In the genomic region with DNA sequence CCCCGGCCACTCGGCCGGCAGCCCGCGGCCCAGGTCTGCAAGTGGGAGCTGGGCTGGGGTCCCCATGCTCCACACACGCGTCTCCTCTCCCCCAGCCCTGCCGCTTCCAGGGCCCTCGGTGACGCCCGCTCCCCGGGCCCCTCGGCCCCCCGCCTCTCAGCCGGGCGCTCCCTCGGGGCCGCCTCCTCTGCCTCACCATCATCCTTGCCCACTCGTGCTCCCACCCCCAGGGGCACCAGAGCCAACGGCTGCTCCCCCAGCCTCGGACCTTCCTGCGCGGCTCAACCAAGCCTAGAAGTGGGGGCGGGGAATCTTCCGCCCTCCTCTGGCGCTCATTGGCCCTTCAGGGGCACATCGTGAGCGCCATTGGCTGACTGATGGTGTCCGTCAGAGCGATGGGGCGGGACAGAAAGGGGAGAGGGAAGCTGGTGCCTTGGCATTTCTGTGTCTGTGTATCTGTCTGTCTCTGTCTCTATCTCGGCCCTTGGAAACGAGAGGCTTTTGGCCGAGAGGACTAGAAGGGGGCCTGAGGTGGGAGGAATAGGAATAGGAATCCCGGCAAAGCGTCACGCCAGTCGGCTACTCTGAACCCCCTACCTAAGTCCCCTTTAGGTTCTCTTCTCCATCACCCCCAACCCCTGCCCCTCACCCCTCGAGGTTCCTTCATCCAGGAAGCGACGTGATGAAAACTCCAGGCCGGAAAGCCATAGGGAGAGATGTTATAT, we compare ENCODE assay signal across 1 cellular context.
A peak's percentile ranks its signal among the peaks of the same experiment; 100 is the strongest.
TF ChIP-seq lines count a peak whose summit lies in the region.

No MANE protein-coding gene starts in this region.

TF ChIP-seq in HepG2, 621 proteins besides CTCF, POLR2A, EP300 and RAD21 (continued from another document and continues in another):
- TF ChIP-seq POLR2G (IDR thresholded peaks at IDR 0.05; ENCODE audit: low read depth, low read length) = peak; percentile 86
- no peak for TF ChIP-seq TCF7L2 (IDR thresholded peaks at IDR 0.05; ENCODE audit: low read depth, low read length)
- TF ChIP-seq ZNF274 (CRISPR knock-in tag; IDR thresholded peaks at IDR 0.05) = no peak; the same call in 1 of the 2 replicates
- no peak for TF ChIP-seq HNF4G (IDR thresholded peaks at IDR 0.05; ENCODE audit: borderline replicate concordance, low read depth, low read length)
- no peak for TF ChIP-seq HNF4G (CRISPR knock-in tag; IDR thresholded peaks at IDR 0.05; ENCODE audit: borderline replicate concordance, low read depth)
- TF ChIP-seq ZNF619 (CRISPR knock-in tag; IDR thresholded peaks at IDR 0.05) = no peak
- TF ChIP-seq TSC22D2 (CRISPR knock-in tag; IDR thresholded peaks at IDR 0.05; ENCODE audit: borderline replicate concordance) = no peak
- TF ChIP-seq PRDM4 (CRISPR knock-in tag; IDR thresholded peaks at IDR 0.05; ENCODE audit: borderline replicate concordance) = no peak
- no peak for TF ChIP-seq MLLT10 (CRISPR knock-in tag; IDR thresholded peaks at IDR 0.05)
- peak; percentile 67; the same call in 1 of the 2 replicates for TF ChIP-seq ZNF605 (CRISPR knock-in tag; IDR thresholded peaks at IDR 0.05)
- no peak for TF ChIP-seq NFE2L1 (CRISPR knock-in tag; IDR thresholded peaks at IDR 0.05; ENCODE audit: borderline replicate concordance)
- TF ChIP-seq JUNB (CRISPR knock-in tag; IDR thresholded peaks at IDR 0.05; ENCODE audit: borderline replicate concordance) = no peak
- TF ChIP-seq, protein P1, sequence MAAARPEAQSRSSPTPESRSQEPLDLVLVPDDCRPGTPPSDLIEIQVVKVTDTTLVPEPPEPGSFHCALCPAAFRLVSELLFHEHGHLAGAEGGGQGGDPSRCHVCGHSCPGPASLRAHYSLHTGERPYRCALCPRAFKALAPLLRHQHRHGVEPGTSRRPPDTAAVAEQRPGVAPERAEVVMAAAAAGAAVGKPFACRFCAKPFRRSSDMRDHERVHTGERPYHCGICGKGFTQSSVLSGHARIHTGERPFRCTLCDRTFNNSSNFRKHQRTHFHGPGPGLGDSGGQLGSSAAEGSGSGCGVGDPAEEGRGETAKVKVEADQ (CRISPR knock-in tag; IDR thresholded peaks at IDR 0.05; ENCODE audit: borderline replicate concordance) = peak; percentile 59; the same call in 1 of the 2 replicates
- TF ChIP-seq PITX1 (CRISPR knock-in tag; IDR thresholded peaks at IDR 0.05) = peak; percentile 62; the same call in 1 of the 2 replicates
- no peak for TF ChIP-seq ZFP41 (CRISPR knock-in tag; IDR thresholded peaks at IDR 0.05; ENCODE audit: borderline replicate concordance)
- TF ChIP-seq E2F5 (CRISPR knock-in tag; conservative IDR thresholded peaks at IDR 0.05) = peak; percentile 43; the same call in 1 of the 2 replicates
- TF ChIP-seq TAF15 (IDR thresholded peaks at IDR 0.05; ENCODE audit: low read depth, low read length, poor library complexity, severe bottlenecking) = no peak
- peak; percentile 71; the same call in 1 of the 2 replicates for TF ChIP-seq ZSCAN21 (CRISPR knock-in tag; IDR thresholded peaks at IDR 0.05; ENCODE audit: borderline replicate concordance)
- TF ChIP-seq, protein P2, sequence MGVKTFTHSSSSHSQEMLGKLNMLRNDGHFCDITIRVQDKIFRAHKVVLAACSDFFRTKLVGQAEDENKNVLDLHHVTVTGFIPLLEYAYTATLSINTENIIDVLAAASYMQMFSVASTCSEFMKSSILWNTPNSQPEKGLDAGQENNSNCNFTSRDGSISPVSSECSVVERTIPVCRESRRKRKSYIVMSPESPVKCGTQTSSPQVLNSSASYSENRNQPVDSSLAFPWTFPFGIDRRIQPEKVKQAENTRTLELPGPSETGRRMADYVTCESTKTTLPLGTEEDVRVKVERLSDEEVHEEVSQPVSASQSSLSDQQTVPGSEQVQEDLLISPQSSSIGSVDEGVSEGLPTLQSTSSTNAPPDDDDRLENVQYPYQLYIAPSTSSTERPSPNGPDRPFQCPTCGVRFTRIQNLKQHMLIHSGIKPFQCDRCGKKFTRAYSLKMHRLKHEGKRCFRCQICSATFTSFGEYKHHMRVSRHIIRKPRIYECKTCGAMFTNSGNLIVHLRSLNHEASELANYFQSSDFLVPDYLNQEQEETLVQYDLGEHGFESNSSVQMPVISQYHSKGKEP (CRISPR knock-in tag; IDR thresholded peaks at IDR 0.05) = no peak
- TF ChIP-seq TP53 (CRISPR knock-in tag; conservative IDR thresholded peaks at IDR 0.05) = no peak
- peak; percentile 66; the same call in 1 of the 2 replicates for TF ChIP-seq PAX8 (CRISPR knock-in tag; IDR thresholded peaks at IDR 0.05; ENCODE audit: borderline replicate concordance)
- no peak for TF ChIP-seq REST (IDR thresholded peaks at IDR 0.05; ENCODE audit: borderline replicate concordance in 1 of 2, low read depth in 1 of 2, low read length in 2 of 2)
- TF ChIP-seq ATAD3A (CRISPR knock-in tag; IDR thresholded peaks at IDR 0.05) = peak; percentile 47; the same call in 1 of the 2 replicates
- TF ChIP-seq ZNF496 (CRISPR knock-in tag; IDR thresholded peaks at IDR 0.05; ENCODE audit: insufficient replicate concordance) = no peak
- no peak for TF ChIP-seq ZNF543 (CRISPR knock-in tag; IDR thresholded peaks at IDR 0.05)
- TF ChIP-seq ZNF468 (CRISPR knock-in tag; IDR thresholded peaks at IDR 0.05) = no peak
- no peak for TF ChIP-seq RELA (CRISPR knock-in tag; IDR thresholded peaks at IDR 0.05)
- TF ChIP-seq ZNF737 (CRISPR knock-in tag; IDR thresholded peaks at IDR 0.05; ENCODE audit: borderline replicate concordance) = no peak
- TF ChIP-seq FOXK1 (CRISPR knock-in tag; IDR thresholded peaks at IDR 0.05; ENCODE audit: borderline replicate concordance, low read depth) = 0 out of 2 replicates have a peak, but pooled peaks have one; percentile 54
- TF ChIP-seq SETDB1 (CRISPR knock-in tag; IDR thresholded peaks at IDR 0.05; ENCODE audit: borderline replicate concordance) = no peak
- TF ChIP-seq ZNF484 (CRISPR knock-in tag; IDR thresholded peaks at IDR 0.05; ENCODE audit: borderline replicate concordance, low read depth) = no peak
- TF ChIP-seq PHF20 (CRISPR knock-in tag; IDR thresholded peaks at IDR 0.05) = peak; percentile 81
- peak; percentile 68 for TF ChIP-seq HIC2 (CRISPR knock-in tag; IDR thresholded peaks at IDR 0.05; ENCODE audit: low read depth)
- TF ChIP-seq ZFX (CRISPR knock-in tag; IDR thresholded peaks at IDR 0.05; ENCODE audit: low read depth) = peak; percentile 73
- TF ChIP-seq TBP (CRISPR knock-in tag; IDR thresholded peaks at IDR 0.05) = no peak
- no peak for TF ChIP-seq GTF2F1 (IDR thresholded peaks at IDR 0.05; ENCODE audit: low read length)
- TF ChIP-seq MZF1 (CRISPR knock-in tag; IDR thresholded peaks at IDR 0.05; ENCODE audit: borderline replicate concordance) = no peak
- TF ChIP-seq HES4 (CRISPR knock-in tag; IDR thresholded peaks at IDR 0.05; ENCODE audit: borderline replicate concordance) = peak; percentile 68; the same call in 1 of the 2 replicates
- no peak for TF ChIP-seq ZFP36 (IDR thresholded peaks at IDR 0.05; ENCODE audit: borderline replicate concordance, low read depth, low read length, partially characterized antibody)
- TF ChIP-seq ZNF552 (CRISPR knock-in tag; IDR thresholded peaks at IDR 0.05; ENCODE audit: borderline replicate concordance) = no peak
- TF ChIP-seq TBL1XR1 (IDR thresholded peaks at IDR 0.05; ENCODE audit: borderline replicate concordance, low read length, partially characterized antibody) = no peak
- TF ChIP-seq, protein P3, sequence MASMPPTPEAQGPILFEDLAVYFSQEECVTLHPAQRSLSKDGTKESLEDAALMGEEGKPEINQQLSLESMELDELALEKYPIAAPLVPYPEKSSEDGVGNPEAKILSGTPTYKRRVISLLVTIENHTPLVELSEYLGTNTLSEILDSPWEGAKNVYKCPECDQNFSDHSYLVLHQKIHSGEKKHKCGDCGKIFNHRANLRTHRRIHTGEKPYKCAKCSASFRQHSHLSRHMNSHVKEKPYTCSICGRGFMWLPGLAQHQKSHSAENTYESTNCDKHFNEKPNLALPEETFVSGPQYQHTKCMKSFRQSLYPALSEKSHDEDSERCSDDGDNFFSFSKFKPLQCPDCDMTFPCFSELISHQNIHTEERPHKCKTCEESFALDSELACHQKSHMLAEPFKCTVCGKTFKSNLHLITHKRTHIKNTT (CRISPR knock-in tag; IDR thresholded peaks at IDR 0.05) = no peak
- peak; percentile 75; the same call in 1 of the 2 replicates for TF ChIP-seq SALL1 (CRISPR knock-in tag; IDR thresholded peaks at IDR 0.05)
- TF ChIP-seq KDM2A (CRISPR knock-in tag; IDR thresholded peaks at IDR 0.05; ENCODE audit: borderline replicate concordance, low read depth) = peak; percentile 91; the same call in 1 of the 2 replicates
- TF ChIP-seq KDM3A (CRISPR knock-in tag; IDR thresholded peaks at IDR 0.05; ENCODE audit: low read depth) = peak; percentile 86; the same call in 1 of the 2 replicates
